8 cellular contexts compared by ENCODE assay signal in the genomic region with DNA sequence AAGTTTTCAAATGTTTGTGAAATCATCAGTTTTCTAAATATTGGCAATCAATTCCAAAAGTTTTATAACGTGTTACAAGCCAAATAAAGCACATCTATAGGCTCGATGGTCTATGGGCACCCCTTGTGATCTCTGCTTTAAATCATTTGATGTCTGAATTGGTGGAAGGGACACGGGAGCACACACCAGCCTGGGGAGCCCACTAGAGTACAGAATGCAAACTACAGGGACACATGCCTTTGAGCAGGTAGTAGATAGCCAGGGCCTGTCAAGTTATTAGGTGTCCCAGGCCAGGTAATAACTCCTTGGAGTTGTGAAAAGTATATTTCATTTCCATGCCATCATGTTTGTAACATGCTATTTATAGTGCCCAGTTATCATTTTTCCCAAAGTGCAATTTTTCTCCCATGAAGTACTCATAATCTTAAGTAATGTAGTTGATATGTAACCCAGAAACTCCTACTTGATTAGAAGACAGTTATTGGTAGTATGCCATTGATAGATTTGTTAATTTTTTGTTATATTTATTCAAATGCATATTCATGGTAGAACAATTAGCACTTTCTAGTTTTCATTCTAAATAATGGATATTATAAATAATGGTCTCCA.
A peak's percentile ranks its signal among the peaks of the same experiment; 100 is the strongest.
DNase-seq lines count a peak whose midpoint lies in the region; ATAC-seq lines count a peak whose summit lies in the region.

No MANE protein-coding gene starts in this region.

- ATAC-seq in GM18873 (IDR thresholded peaks at IDR 0.05; ENCODE audit: low FRiP score, unreplicated experiment) (peak; percentile 95), HG02981 (IDR thresholded peaks at IDR 0.05; ENCODE audit: unreplicated experiment) (peak; percentile 70)
- ATAC-seq in effector memory CD8-positive, alpha-beta T cell (replicated peaks) = peak; percentile 27

- POLR2A ChIA-PET in activated CD4-positive, alpha-beta memory T cell treated with anti-CD3 and anti-CD28 coated beads, Interleukin-2, amount 10 ng/mL, durations not matched to agents 7 days and 5 days (lab: Charles Lee) = no interaction called here

- no peaks in the 10 kb centered on the region for H3K36me3 Mint-ChIP-seq in effector memory CD8-positive, alpha-beta T cell (ENCODE audit: insufficient read depth)
- H3K36me3 Mint-ChIP-seq in activated CD4-positive, alpha-beta memory T cell treated with anti-CD3 and anti-CD28 coated beads, Interleukin-2, amount 10 ng/mL, durations not matched to agents 7 days and 5 days (ENCODE audit: low read depth) = no peaks in the 10 kb centered on the region

- CTCF ChIA-PET in activated CD4-positive, alpha-beta memory T cell treated with anti-CD3 and anti-CD28 coated beads, Interleukin-2, amount 10 ng/mL, durations not matched to agents 7 days and 5 days (lab: Charles Lee) = no interaction called here

- DNase-seq in D341Med (ENCODE audit: low spot score) (peak; percentile 49), NCI-H69 (lab: John Stamatoyannopoulos, UW) (peak; percentile 87), pons (ENCODE audit: low spot score) (peak; percentile 51), COLO668 (lab: John Stamatoyannopoulos, UW; ENCODE audit: unreplicated experiment) (no peak)
- DNase-seq in effector memory CD8-positive, alpha-beta T cell = no peak
- DNase-seq in activated CD4-positive, alpha-beta memory T cell treated with anti-CD3 and anti-CD28 coated beads, Interleukin-2, amount 10 ng/mL, durations not matched to agents 7 days and 5 days = no peak

- no peaks in the 10 kb centered on the region for H3K9me3 Mint-ChIP-seq in effector memory CD8-positive, alpha-beta T cell
- H3K9me3 Mint-ChIP-seq in activated CD4-positive, alpha-beta memory T cell treated with anti-CD3 and anti-CD28 coated beads, Interleukin-2, amount 10 ng/mL, durations not matched to agents 7 days and 5 days = no peaks in the 10 kb centered on the region

- H3K4me3 Mint-ChIP-seq in effector memory CD8-positive, alpha-beta T cell = no peak overlapping the region
- H3K4me3 Mint-ChIP-seq in activated CD4-positive, alpha-beta memory T cell treated with anti-CD3 and anti-CD28 coated beads, Interleukin-2, amount 10 ng/mL, durations not matched to agents 7 days and 5 days = no peak overlapping the region

- no peaks in the 10 kb centered on the region for H3K27me3 Mint-ChIP-seq in effector memory CD8-positive, alpha-beta T cell
- no peaks in the 10 kb centered on the region for H3K27me3 Mint-ChIP-seq in activated CD4-positive, alpha-beta memory T cell treated with anti-CD3 and anti-CD28 coated beads, Interleukin-2, amount 10 ng/mL, durations not matched to agents 7 days and 5 days

- H3K27ac Mint-ChIP-seq in effector memory CD8-positive, alpha-beta T cell = no peak overlapping the region
- H3K27ac Mint-ChIP-seq in activated CD4-positive, alpha-beta memory T cell treated with anti-CD3 and anti-CD28 coated beads, Interleukin-2, amount 10 ng/mL, durations not matched to agents 7 days and 5 days = no peak overlapping the region

- H3K4me1 Mint-ChIP-seq in effector memory CD8-positive, alpha-beta T cell (ENCODE audit: low read depth in 2 of 2) = peaks cover 0 to under 1% of the 10 kb centered on the region in 2 donors
- H3K4me1 Mint-ChIP-seq in activated CD4-positive, alpha-beta memory T cell treated with anti-CD3 and anti-CD28 coated beads, Interleukin-2, amount 10 ng/mL, durations not matched to agents 7 days and 5 days = no peaks in the 10 kb centered on the region

Comparison
In these comparisons a context has a peak if more than half of its experiments do, and no peak if none do; other contexts are left out.
1. DNase-seq: peak in D341Med (single experiment), NCI-H69 (single experiment) and pons (single experiment); none in effector memory CD8-positive, alpha-beta T cell (0 of 3), COLO668 (single experiment) and activated CD4-positive, alpha-beta memory T cell treated with anti-CD3 and anti-CD28 coated beads, Interleukin-2, amount 10 ng/mL, durations not matched to agents 7 days and 5 days (single experiment).
2. ATAC-seq: peak in every context shown above with its lines; median percentile 95 in GM18873; 70 in HG02981; 27 in effector memory CD8-positive, alpha-beta T cell.